Comparison of ENCODE assay signal across 8 cellular contexts in genomic region chr6:124870611-124871201, GRCh38.
DNase-seq lines count a peak whose midpoint lies in the region; ATAC-seq and TF ChIP-seq lines count a peak whose summit lies in the region.

No MANE protein-coding gene starts in this region.

- H3K4me3 ChIP-seq in choroid plexus epithelial cell (ENCODE audit: low read depth, low read length) (no peak overlapping the region), osteoblast (ENCODE audit: insufficient read depth, low read length) (no peak overlapping the region)

- no peaks in the 10 kb centered on the region for H4K20me1 ChIP-seq in osteoblast (ENCODE audit: insufficient read depth, low read length)

- no peaks in the 10 kb centered on the region for H3K79me2 ChIP-seq in osteoblast (ENCODE audit: insufficient read depth, low read length)

- no peaks in the 10 kb centered on the region for H3K36me3 ChIP-seq in osteoblast (ENCODE audit: insufficient read depth, low read length)

- peak overlapping the region; percentile 40 for H3K27ac ChIP-seq in osteoblast (ENCODE audit: low read depth, low read length)

- H3K4me2 ChIP-seq in osteoblast (ENCODE audit: insufficient read depth, low read length): peak overlapping the region; percentile 42

- ATAC-seq in stimulated activated naive CD8-positive, alpha-beta T cell treated with anti-CD3 and anti-CD28 coated beads, Interleukin-15, Interleukin-2, amounts not matched to agents 100 U/mL and 50 U/mL, for 24 hours: no peak

- peaks cover 28% of the 10 kb centered on the region for H3K4me1 ChIP-seq in osteoblast (ENCODE audit: insufficient read depth, low read length)

- TF ChIP-seq CTCF in choroid plexus epithelial cell (conservative IDR thresholded peaks at IDR 0.05; ENCODE audit: low read depth, low read length) (peak; percentile 69), osteoblast (IDR thresholded peaks at IDR 0.05; ENCODE audit: extremely low read depth, low read depth, low read length) (peak; percentile 70)

- DNase-seq in EH (ENCODE audit: low read depth): peak; percentile 54
- DNase-seq in NCI-H2029 (lab: John Stamatoyannopoulos, UW): peak; percentile 6
- peak; percentile 72 for DNase-seq in choroid plexus epithelial cell (ENCODE audit: low read depth)
- no peak for DNase-seq in osteoblast (ENCODE audit: insufficient read length, low spot score, missing footprints)
- no peak for DNase-seq in NK-92 (lab: John Stamatoyannopoulos, UW; ENCODE audit: unreplicated experiment)
- no peak for DNase-seq in activated CD4-positive, alpha-beta T cell treated with anti-CD3 and anti-CD28 coated beads, Interleukin-2, amount 50 U/mL, for 4 hours
- no peak for DNase-seq in HUDEP-2 (lab: John Stamatoyannopoulos, UW; ENCODE audit: unreplicated experiment in 76 of 76)
- DNase-seq in stimulated activated naive CD8-positive, alpha-beta T cell treated with anti-CD3 and anti-CD28 coated beads, Interleukin-15, Interleukin-2, amounts not matched to agents 100 U/mL and 50 U/mL, for 24 hours: no peak

- H3K27me3 ChIP-seq in osteoblast (ENCODE audit: insufficient read depth, low read length): no peaks in the 10 kb centered on the region

- no peaks in the 10 kb centered on the region for H3K9me3 ChIP-seq in osteoblast (ENCODE audit: low read depth, low read length)

- H2AFZ ChIP-seq in osteoblast (ENCODE audit: low read length): no peak overlapping the region

Comparison
In these comparisons a context has a peak if more than half of its experiments do, and no peak if none do; other contexts are left out.
1. DNase-seq: peak in EH (single experiment), NCI-H2029 (single experiment) and choroid plexus epithelial cell (single experiment); none in osteoblast (single experiment), NK-92 (single experiment), activated CD4-positive, alpha-beta T cell treated with anti-CD3 and anti-CD28 coated beads, Interleukin-2, amount 50 U/mL, for 4 hours (0 of 2), HUDEP-2 (0 of 76) and stimulated activated naive CD8-positive, alpha-beta T cell treated with anti-CD3 and anti-CD28 coated beads, Interleukin-15, Interleukin-2, amounts not matched to agents 100 U/mL and 50 U/mL, for 24 hours (single experiment).